In the genomic region with DNA sequence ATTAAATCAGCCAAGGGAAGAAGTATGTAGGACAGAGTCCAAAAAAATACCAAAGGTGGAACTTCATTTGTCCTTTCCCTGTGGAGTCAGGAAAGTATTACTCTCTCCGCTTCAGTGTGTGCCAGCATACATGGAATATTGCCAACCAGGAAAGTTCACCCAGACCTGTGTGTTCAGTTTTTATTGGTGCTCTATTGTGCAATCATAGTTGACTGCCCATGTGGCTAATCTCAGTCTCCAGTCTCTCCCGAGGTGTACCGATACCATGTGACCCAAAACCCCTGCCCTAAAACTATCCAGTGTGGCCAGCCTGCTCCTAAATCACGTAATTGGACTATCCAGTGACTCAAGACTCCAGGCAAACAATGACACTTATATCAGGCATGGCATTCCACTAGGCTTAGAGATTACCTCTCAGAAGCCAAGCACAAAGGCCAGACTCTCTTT, we compare ENCODE assay signal across 10 cellular contexts. TPM values are rescaled to one million over a fixed set of nuclear protein-coding genes. Genes with fewer than 3 reads are reported as not detected.
A peak's percentile ranks its signal among the peaks of the same experiment; 100 is the strongest.
DNase-seq lines count a peak whose midpoint lies in the region; ATAC-seq, FAIRE-seq and TF ChIP-seq lines count a peak whose summit lies in the region.
"Had no signal": no experiment of that assay in that cellular context is flagged by ENCODE, and none has a peak within 500 bp of the region (broad histone marks: within the 10 kb centered on the region; RNA-seq: fewer than 3 reads in every experiment).

No MANE protein-coding gene starts in this region.

- CTCF ChIA-PET in A549 (lab: Yijun Ruan, JAX): interaction anchor here (0.9 to 5.8 kb wide), 3 partner anchors 31 to 45 kb away, joined by 3 to 32 read pairs (median 10); no protein-coding TSS in a partner anchor

- peak; percentile 90 for FAIRE-seq in A549 (lab: Jason Lieb, UNC)

- WGBS in A549 (ENCODE audit: missing lambda C conversion rate): 0% methylated on average over 4 of the region's 4 CpGs

- H3K4me1 ChIP-seq in A549: peaks cover 42% of the 10 kb centered on the region

- ATAC-seq in A549 (peak; percentile 97 to 99), HG02973 (IDR thresholded peaks at IDR 0.05; ENCODE audit: unreplicated experiment) (no peak), HG03354 (IDR thresholded peaks at IDR 0.05; ENCODE audit: poor library complexity, severe bottlenecking, unreplicated experiment) (no peak), GM19351 (IDR thresholded peaks at IDR 0.05; ENCODE audit: unreplicated experiment) (no peak)

- POLR2A ChIA-PET in A549 (lab: Yijun Ruan, JAX): interaction anchor here (1.3 kb wide), 1 partner anchor 39 kb away, joined by 6 read pairs; a partner anchor contains a TSS

- TF ChIP-seq CTCF in A549 (IDR thresholded peaks at IDR 0.05): no peak

- no peak overlapping the region for H3K4me3 ChIP-seq in A549

- no peak for TF ChIP-seq POLR2A in A549 (IDR thresholded peaks at IDR 0.05; ENCODE audit: low read length)

- DNase-seq in A549 (ENCODE audit: low read depth in 1 of 2, low spot score in 1 of 2) (peak; percentile 81 to 97), M059J (ENCODE audit: low read depth) (peak; percentile 100), dedifferentiated amniotic fluid mesenchymal stem cell (ENCODE audit: extremely low spot score) (peak; percentile 75), lung microvascular endothelial cell (ENCODE audit: low read depth in 2 of 2) (peak; percentile 76 to 94), putamen (ENCODE audit: low spot score) (no peak)
- DNase-seq: activated CD4-positive, alpha-beta T cell treated with anti-CD3 and anti-CD28 coated beads for 4 hours; CD4-positive, alpha-beta T cell had no signal

- H3K4me2 ChIP-seq in A549: peak overlapping the region; percentile 74

- peak overlapping the region; percentile 85 to 90 for H3K27ac ChIP-seq in A549

- peak in 1 of 2 experiments; percentile 23; a peak in 1 of 5 replicates for TF ChIP-seq RAD21 in A549 (conservative IDR thresholded peaks at IDR 0.05 in 1 of 2, IDR thresholded peaks at IDR 0.05 in 1 of 2)

- TF ChIP-seq EP300 in A549 (IDR thresholded peaks at IDR 0.05): peak; percentile 78 to 87; a peak in 3 of 5 replicates

- no peaks in the 10 kb centered on the region for H3K9me3 ChIP-seq in A549

TF ChIP-seq in A549, 52 proteins besides CTCF, POLR2A, EP300 and RAD21:
- TF ChIP-seq, protein P1, sequence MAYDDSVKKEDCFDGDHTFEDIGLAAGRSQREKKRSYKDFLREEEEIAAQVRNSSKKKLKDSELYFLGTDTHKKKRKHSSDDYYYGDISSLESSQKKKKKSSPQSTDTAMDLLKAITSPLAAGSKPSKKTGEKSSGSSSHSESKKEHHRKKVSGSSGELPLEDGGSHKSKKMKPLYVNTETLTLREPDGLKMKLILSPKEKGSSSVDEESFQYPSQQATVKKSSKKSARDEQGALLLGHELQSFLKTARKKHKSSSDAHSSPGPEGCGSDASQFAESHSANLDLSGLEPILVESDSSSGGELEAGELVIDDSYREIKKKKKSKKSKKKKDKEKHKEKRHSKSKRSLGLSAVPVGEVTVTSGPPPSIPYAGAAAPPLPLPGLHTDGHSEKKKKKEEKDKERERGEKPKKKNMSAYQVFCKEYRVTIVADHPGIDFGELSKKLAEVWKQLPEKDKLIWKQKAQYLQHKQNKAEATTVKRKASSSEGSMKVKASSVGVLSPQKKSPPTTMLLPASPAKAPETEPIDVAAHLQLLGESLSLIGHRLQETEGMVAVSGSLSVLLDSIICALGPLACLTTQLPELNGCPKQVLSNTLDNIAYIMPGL (CRISPR knock-in tag; IDR thresholded peaks at IDR 0.05; ENCODE audit: borderline replicate concordance): no peak
- TF ChIP-seq ESRRA (IDR thresholded peaks at IDR 0.05; ENCODE audit: borderline replicate concordance, low read length) (no peak), ZNF302 (CRISPR knock-in tag; IDR thresholded peaks at IDR 0.05) (no peak), SMC3 (IDR thresholded peaks at IDR 0.05) (peak; percentile 35; the same call in 1 of the 3 replicates), HOXB13 (CRISPR knock-in tag; IDR thresholded peaks at IDR 0.05; ENCODE audit: low read depth) (peak; percentile 9; the same call in 1 of the 2 replicates), GATA3 (IDR thresholded peaks at IDR 0.05; ENCODE audit: borderline replicate concordance) (peak; percentile 79), CBX2 (IDR thresholded peaks at IDR 0.05; ENCODE audit: borderline replicate concordance, low read depth) (no peak), JUN (IDR thresholded peaks at IDR 0.05) (peak; percentile 79 to 90; a peak in 4 of 5 replicates), CBX8 (IDR thresholded peaks at IDR 0.05) (no peak), CEBPB (IDR thresholded peaks at IDR 0.05) (peak; percentile 99 to 100), RFX5 (IDR thresholded peaks at IDR 0.05) (no peak), TP53 (CRISPR knock-in tag; IDR thresholded peaks at IDR 0.05) (no peak), HOXB5 (CRISPR knock-in tag; IDR thresholded peaks at IDR 0.05) (no peak), MYC (IDR thresholded peaks at IDR 0.05; ENCODE audit: borderline replicate concordance, low read length) (peak; percentile 77; the same call in 1 of the 2 replicates), TFCP2L1 (CRISPR knock-in tag; IDR thresholded peaks at IDR 0.05) (no peak), FOSL2 (IDR thresholded peaks at IDR 0.05) (peak; percentile 88), FOSL2 (CRISPR knock-in tag; IDR thresholded peaks at IDR 0.05) (peak; percentile 94), MAFK (IDR thresholded peaks at IDR 0.05; ENCODE audit: partially characterized antibody) (no peak), JUNB (IDR thresholded peaks at IDR 0.05) (peak; percentile 94)
- TF ChIP-seq, protein P2, sequence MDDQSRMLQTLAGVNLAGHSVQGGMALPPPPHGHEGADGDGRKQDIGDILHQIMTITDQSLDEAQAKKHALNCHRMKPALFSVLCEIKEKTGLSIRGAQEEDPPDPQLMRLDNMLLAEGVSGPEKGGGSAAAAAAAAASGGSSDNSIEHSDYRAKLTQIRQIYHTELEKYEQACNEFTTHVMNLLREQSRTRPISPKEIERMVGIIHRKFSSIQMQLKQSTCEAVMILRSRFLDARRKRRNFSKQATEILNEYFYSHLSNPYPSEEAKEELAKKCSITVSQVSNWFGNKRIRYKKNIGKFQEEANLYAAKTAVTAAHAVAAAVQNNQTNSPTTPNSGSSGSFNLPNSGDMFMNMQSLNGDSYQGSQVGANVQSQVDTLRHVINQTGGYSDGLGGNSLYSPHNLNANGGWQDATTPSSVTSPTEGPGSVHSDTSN (IDR thresholded peaks at IDR 0.05): peak; percentile 50; the same call in 1 of the 2 replicates
- TF ChIP-seq, protein P3, sequence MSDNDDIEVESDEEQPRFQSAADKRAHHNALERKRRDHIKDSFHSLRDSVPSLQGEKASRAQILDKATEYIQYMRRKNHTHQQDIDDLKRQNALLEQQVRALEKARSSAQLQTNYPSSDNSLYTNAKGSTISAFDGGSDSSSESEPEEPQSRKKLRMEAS (IDR thresholded peaks at IDR 0.05): peak; percentile 94
- TF ChIP-seq, protein P4, sequence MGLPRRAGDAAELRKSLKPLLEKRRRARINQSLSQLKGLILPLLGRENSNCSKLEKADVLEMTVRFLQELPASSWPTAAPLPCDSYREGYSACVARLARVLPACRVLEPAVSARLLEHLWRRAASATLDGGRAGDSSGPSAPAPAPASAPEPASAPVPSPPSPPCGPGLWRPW (IDR thresholded peaks at IDR 0.05): peak; percentile 78
- TF ChIP-seq, protein P5, sequence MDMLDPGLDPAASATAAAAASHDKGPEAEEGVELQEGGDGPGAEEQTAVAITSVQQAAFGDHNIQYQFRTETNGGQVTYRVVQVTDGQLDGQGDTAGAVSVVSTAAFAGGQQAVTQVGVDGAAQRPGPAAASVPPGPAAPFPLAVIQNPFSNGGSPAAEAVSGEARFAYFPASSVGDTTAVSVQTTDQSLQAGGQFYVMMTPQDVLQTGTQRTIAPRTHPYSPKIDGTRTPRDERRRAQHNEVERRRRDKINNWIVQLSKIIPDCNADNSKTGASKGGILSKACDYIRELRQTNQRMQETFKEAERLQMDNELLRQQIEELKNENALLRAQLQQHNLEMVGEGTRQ (IDR thresholded peaks at IDR 0.05): peak; percentile 94
- TF ChIP-seq, protein P6, sequence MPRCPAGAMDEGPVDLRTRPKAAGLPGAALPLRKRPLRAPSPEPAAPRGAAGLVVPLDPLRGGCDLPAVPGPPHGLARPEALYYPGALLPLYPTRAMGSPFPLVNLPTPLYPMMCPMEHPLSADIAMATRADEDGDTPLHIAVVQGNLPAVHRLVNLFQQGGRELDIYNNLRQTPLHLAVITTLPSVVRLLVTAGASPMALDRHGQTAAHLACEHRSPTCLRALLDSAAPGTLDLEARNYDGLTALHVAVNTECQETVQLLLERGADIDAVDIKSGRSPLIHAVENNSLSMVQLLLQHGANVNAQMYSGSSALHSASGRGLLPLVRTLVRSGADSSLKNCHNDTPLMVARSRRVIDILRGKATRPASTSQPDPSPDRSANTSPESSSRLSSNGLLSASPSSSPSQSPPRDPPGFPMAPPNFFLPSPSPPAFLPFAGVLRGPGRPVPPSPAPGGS (IDR thresholded peaks at IDR 0.05): peak; percentile 91; the same call in 2 of the 3 replicates
- TF ChIP-seq, protein P7, sequence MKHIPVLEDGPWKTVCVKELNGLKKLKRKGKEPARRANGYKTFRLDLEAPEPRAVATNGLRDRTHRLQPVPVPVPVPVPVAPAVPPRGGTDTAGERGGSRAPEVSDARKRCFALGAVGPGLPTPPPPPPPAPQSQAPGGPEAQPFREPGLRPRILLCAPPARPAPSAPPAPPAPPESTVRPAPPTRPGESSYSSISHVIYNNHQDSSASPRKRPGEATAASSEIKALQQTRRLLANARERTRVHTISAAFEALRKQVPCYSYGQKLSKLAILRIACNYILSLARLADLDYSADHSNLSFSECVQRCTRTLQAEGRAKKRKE (CRISPR knock-in tag; IDR thresholded peaks at IDR 0.05; ENCODE audit: low read depth): no peak

RNA-seq across cellular contexts. Expression of a gene that starts 38.8 kb away (rescaled TPM):
- polyA plus RNA-seq in A549 (2011; rRNA removed): 41.1 and 41.2 TPM in 2 replicates
- 20.7 and 21.0 TPM in 2 replicates for polyA plus RNA-seq in A549 (2012; cell fraction: cytosol; rRNA removed)
- polyA plus RNA-seq in A549 (2012; cell fraction: nucleus; rRNA removed): 37.4 and 41.3 TPM in 2 replicates
- 23.6 to 25.0 TPM (median 24.8 TPM) in 3 replicates for polyA plus RNA-seq in A549 (2017; fragmentation: RNase III; extraction: RNeasy Plus Mini Kit Qiagen cat#74134 plus additional on column Dnase treatment)
- polyA minus RNA-seq in A549 (2011; rRNA and poly(A)+ RNA removed): 76.4 and 88.5 TPM in 2 replicates
- 21.4 and 24.5 TPM in 2 replicates for total RNA-seq in M059J (2014; rRNA removed; shearing (Covaris generic))
- total RNA-seq in lung microvascular endothelial cell: 8.5 and 12.3 TPM in 2 replicates

Comparison
In these comparisons a context has a peak if more than half of its experiments do, and no peak if none do; other contexts are left out.
1. ATAC-seq: peak in A549 (2 of 2); none in HG02973 (single experiment), HG03354 (single experiment) and GM19351 (single experiment).